Comparison of ENCODE assay signal across 1 cellular context in genomic region chr18:22848618-22849017, GRCh38.
TF ChIP-seq lines count a peak whose summit lies in the region.

No MANE protein-coding gene starts in this region.

TF ChIP-seq in SK-N-SH, 30 proteins besides CTCF, POLR2A, EP300 and RAD21 (continued from another document):
- TF ChIP-seq RXRA (IDR thresholded peaks at IDR 0.05; ENCODE audit: borderline replicate concordance, low read depth) (no peak), SIN3A (IDR thresholded peaks at IDR 0.05; ENCODE audit: borderline replicate concordance, low read depth, low read length) (no peak), EZH2phosphoT487 (IDR thresholded peaks at IDR 0.05; ENCODE audit: borderline replicate concordance, low read depth) (no peak), CHD2 (IDR thresholded peaks at IDR 0.05; ENCODE audit: low read length, partially characterized antibody) (no peak), NRF1 (IDR thresholded peaks at IDR 0.05; ENCODE audit: low read depth, low read length) (no peak), TCF12 (IDR thresholded peaks at IDR 0.05) (no peak)
- TF ChIP-seq, protein P1, sequence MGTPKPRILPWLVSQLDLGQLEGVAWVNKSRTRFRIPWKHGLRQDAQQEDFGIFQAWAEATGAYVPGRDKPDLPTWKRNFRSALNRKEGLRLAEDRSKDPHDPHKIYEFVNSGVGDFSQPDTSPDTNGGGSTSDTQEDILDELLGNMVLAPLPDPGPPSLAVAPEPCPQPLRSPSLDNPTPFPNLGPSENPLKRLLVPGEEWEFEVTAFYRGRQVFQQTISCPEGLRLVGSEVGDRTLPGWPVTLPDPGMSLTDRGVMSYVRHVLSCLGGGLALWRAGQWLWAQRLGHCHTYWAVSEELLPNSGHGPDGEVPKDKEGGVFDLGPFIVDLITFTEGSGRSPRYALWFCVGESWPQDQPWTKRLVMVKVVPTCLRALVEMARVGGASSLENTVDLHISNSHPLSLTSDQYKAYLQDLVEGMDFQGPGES (IDR thresholded peaks at IDR 0.05; ENCODE audit: low read depth, low read length): no peak
TF ChIP-seq in SK-N-SH: peak in this region for 0.
